In genomic region chr17:74636541-74636940, GRCh38 we compare ENCODE assay signal across 6 cellular contexts. TPM values are rescaled to one million over a fixed set of nuclear protein-coding genes. Genes with fewer than 3 reads are reported as not detected.
"Had no signal": no experiment of that assay in that cellular context is flagged by ENCODE, and none has a peak within 500 bp of the region (broad histone marks: within the 10 kb centered on the region; RNA-seq: fewer than 3 reads in every experiment).

No MANE protein-coding gene starts in this region.

RNA-seq across cellular contexts. Expression of gene CD300E, which starts 13.0 kb away (rescaled TPM):
- total RNA-seq: M059J, PC-3, Peyer's patch, SJSA1 had no signal
- polyA plus RNA-seq: SK-N-SH had no signal

RNA-seq across cellular contexts. Expression of gene CD300LD, which starts 44.5 kb away (rescaled TPM):
- total RNA-seq: M059J, PC-3, Peyer's patch, Right ventricle myocardium superior, SJSA1 had no signal
- polyA plus RNA-seq: SK-N-SH had no signal
